ENCODE assay signal across 9 cellular contexts in the genomic region with DNA sequence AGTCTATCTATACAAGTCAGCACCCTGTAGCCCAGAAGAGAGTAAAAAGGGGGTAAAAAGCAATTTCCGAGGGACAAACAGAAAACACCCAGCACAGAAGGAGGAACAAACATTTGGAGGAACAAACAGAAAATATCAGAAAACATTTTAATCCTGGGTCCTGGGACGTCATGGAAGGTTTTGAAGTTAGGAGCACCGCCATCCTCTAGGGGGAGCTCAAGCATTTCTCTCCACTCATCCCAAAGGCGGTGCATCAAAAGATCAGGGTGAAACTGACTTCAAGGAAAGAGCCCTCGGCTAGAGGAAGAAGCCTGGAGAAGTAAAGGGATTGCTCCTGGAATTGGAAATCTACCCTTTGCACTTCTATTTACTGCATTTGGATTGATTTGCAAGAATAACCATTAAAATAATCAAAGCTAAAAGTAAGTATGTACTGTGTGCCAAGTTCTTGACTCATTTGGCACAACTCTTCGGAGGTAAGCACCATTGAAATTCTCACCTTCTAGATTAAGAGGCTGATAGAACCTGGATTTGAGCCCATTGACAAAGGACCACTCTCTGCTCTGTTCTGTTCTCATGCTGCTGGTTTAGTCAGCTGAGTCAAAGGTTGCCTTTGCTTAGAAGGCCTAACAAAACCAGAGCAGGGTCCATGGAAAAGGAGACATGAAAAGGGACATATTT. TPM values are rescaled to one million over a fixed set of nuclear protein-coding genes. Genes with fewer than 3 reads are reported as not detected.
DNase-seq lines count a peak whose midpoint lies in the region; ATAC-seq and TF ChIP-seq lines count a peak whose summit lies in the region.
"Had no signal": no experiment of that assay in that cellular context is flagged by ENCODE, and none has a peak within 500 bp of the region (broad histone marks: within the 10 kb centered on the region; RNA-seq: fewer than 3 reads in every experiment).

No MANE protein-coding gene starts in this region.

- peak; percentile 48 to 83 (median 72) for TF ChIP-seq CTCF in ascending aorta (IDR thresholded peaks at IDR 0.05)
- TF ChIP-seq CTCF in hepatocyte (IDR thresholded peaks at IDR 0.05; ENCODE audit: poor library complexity): peak; percentile 80

- H3K4me1 ChIP-seq in ascending aorta: peaks cover 0 to 7% of the 10 kb centered on the region in 2 donors
- H3K4me1 ChIP-seq in hepatocyte (ENCODE audit: insufficient read depth): peaks cover 1% of the 10 kb centered on the region

- no peak overlapping the region for H3K4me2 ChIP-seq in hepatocyte

- H3K27me3 ChIP-seq in ascending aorta (no peaks in the 10 kb centered on the region), hepatocyte (no peaks in the 10 kb centered on the region)

- no peak overlapping the region for H2AFZ ChIP-seq in hepatocyte

- DNase-seq in activated gamma-delta T cell treated with Interleukin-2 at 50 U/mL for 16 hours (peak; percentile 61), activated gamma-delta T cell (lab: John Stamatoyannopoulos, UW) (no peak), NCI-H1694 treated with DMSO at 0.1 percent for 48 hours (lab: John Stamatoyannopoulos, UW) (peak; percentile 55), T-helper 22 cell (ENCODE audit: low read depth) (peak; percentile 16), ascending aorta (ENCODE audit: low spot score in 2 of 2) (peak in 1 of 2 donors; percentile 72), hepatocyte (ENCODE audit: low spot score) (peak; percentile 95)
- peak; percentile 48 for DNase-seq in stimulated activated CD4-positive, alpha-beta T cell treated with anti-CD3 and anti-CD28 coated beads, Interleukin-12 subunit alpha, Interleukin-12 subunit beta, amount 100 ng/mL, for 4 hours

- H3K9me3 ChIP-seq in ascending aorta (no peaks in the 10 kb centered on the region), hepatocyte (ENCODE audit: low read depth) (no peaks in the 10 kb centered on the region)

- no peaks in the 10 kb centered on the region for H3K79me2 ChIP-seq in hepatocyte

- no peak overlapping the region for H3K4me3 ChIP-seq in ascending aorta
- no peak overlapping the region for H3K4me3 ChIP-seq in hepatocyte
- H3K4me3 ChIP-seq: skin epidermis had no signal

- intact Hi-C loops in ascending aorta (cut with DNase I): loop anchor here (10.0 kb wide), 1 partner anchor 1412 kb away; the partner anchor contains the start of gene CCER1

- 14% methylated on average over 6 of the region's 6 CpGs for WGBS in hepatocyte (ENCODE audit: low lambda C conversion rate, missing lambda C conversion rate)

- H3K36me3 ChIP-seq in ascending aorta (no peaks in the 10 kb centered on the region), hepatocyte (replicated peaks; ENCODE audit: insufficient read depth, low read depth) (no peaks in the 10 kb centered on the region)

- no peak overlapping the region for H3K27ac ChIP-seq in ascending aorta
- no peak overlapping the region for H3K27ac ChIP-seq in hepatocyte

- ATAC-seq in HG02884 (IDR thresholded peaks at IDR 0.05; ENCODE audit: unreplicated experiment): peak; percentile 89

- no peaks in the 10 kb centered on the region for H3K9me2 ChIP-seq in hepatocyte (replicated peaks; ENCODE audit: insufficient read depth)

- no peaks in the 10 kb centered on the region for H4K20me1 ChIP-seq in hepatocyte (ENCODE audit: insufficient read depth, poor library complexity, severe bottlenecking)

RNA-seq across cellular contexts. Expression of gene POC1B, which starts 17.2 kb away (rescaled TPM):
- total RNA-seq in ascending aorta (15.8 TPM), hepatocyte (18.9 and 20.0 TPM in 2 replicates)
- 10.3 and 11.6 TPM in 2 replicates for polyA plus RNA-seq in hepatocyte

RNA-seq across cellular contexts. Expression of gene GALNT4, which starts 18.5 kb away (rescaled TPM):
- 3.3 TPM for total RNA-seq in ascending aorta
- total RNA-seq in hepatocyte: 15.4 and 19.2 TPM in 2 replicates
- polyA plus RNA-seq in hepatocyte: 4.6 and 6.9 TPM in 2 replicates
